ENCODE assay signal across 14 cellular contexts in genomic region chr13:49679244-49679643, GRCh38. TPM values are rescaled to one million over a fixed set of nuclear protein-coding genes. Genes with fewer than 3 reads are reported as not detected.
DNase-seq lines count a peak whose midpoint lies in the region; ATAC-seq and TF ChIP-seq lines count a peak whose summit lies in the region.
"Had no signal": no experiment of that assay in that cellular context is flagged by ENCODE, and none has a peak within 500 bp of the region (broad histone marks: within the 10 kb centered on the region; RNA-seq: fewer than 3 reads in every experiment).

No MANE protein-coding gene starts in this region.

- H3K4me3 ChIP-seq in left lung (no peak overlapping the region), ascending aorta (no peak overlapping the region)
- H3K4me3 ChIP-seq: adrenal gland had no signal

- intact Hi-C loops in left lung (cut with DNase I) (no loop called here), ascending aorta (cut with DNase I) (no loop called here)

- TF ChIP-seq CTCF in left lung (IDR thresholded peaks at IDR 0.05): no peak
- no peak for TF ChIP-seq CTCF in ascending aorta (IDR thresholded peaks at IDR 0.05)

- H3K27me3 ChIP-seq in left lung (no peaks in the 10 kb centered on the region), ascending aorta (no peaks in the 10 kb centered on the region)
- H3K27me3 ChIP-seq: adrenal gland had no signal

- DNase-seq in ELR (ENCODE audit: low read depth) (peak; percentile 21), HuH-7 (ENCODE audit: low spot score) (peak; percentile 22), astrocyte of the hippocampus (ENCODE audit: low read depth, low spot score) (peak; percentile 58), left lung (no peak), DMS153 treated with DMSO at 0.1 percent for 48 hours (lab: John Stamatoyannopoulos, UW; ENCODE audit: unreplicated experiment) (no peak), ascending aorta (ENCODE audit: low spot score in 2 of 2) (no peak), NCI-H2081 treated with DMSO at 0.1 percent for 48 hours (lab: John Stamatoyannopoulos, UW) (no peak)
- DNase-seq: adrenal gland, GDM1, glutamatergic neuron, KG1, naive B cell had no signal

- peaks cover 0 to 9% of the 10 kb centered on the region in 2 donors for H3K36me3 ChIP-seq in left lung
- H3K36me3 ChIP-seq in ascending aorta: no peaks in the 10 kb centered on the region
- H3K36me3 ChIP-seq: adrenal gland had no signal

- H3K9me3 ChIP-seq in left lung: peaks cover 0 to 3% of the 10 kb centered on the region in 2 donors
- H3K9me3 ChIP-seq in ascending aorta: no peaks in the 10 kb centered on the region
- H3K9me3 ChIP-seq: adrenal gland had no signal

- H3K4me1 ChIP-seq in left lung: no peaks in the 10 kb centered on the region
- H3K4me1 ChIP-seq in ascending aorta: no peaks in the 10 kb centered on the region
- H3K4me1 ChIP-seq: adrenal gland had no signal

- H3K27ac ChIP-seq in left lung (no peak overlapping the region), ascending aorta (no peak overlapping the region)
- H3K27ac ChIP-seq: adrenal gland had no signal

- peak; percentile 47 for ATAC-seq in left lung
- no peak for ATAC-seq in HG03175 (IDR thresholded peaks at IDR 0.05; ENCODE audit: unreplicated experiment)
- ATAC-seq: Panc1 had no signal

RNA-seq across cellular contexts. Expression of gene EBPL, which starts 12.0 kb away (rescaled TPM):
- total RNA-seq in left lung (10 to 100 TPM; 54.6 to 68.7 TPM), ascending aorta (18.3 TPM)

RNA-seq across cellular contexts. Expression of gene ARL11, which starts 50.9 kb away (rescaled TPM):
- 1 to 10 TPM; 2.2 to 7.6 TPM for total RNA-seq in left lung
- total RNA-seq in ascending aorta: 0.43 TPM

Comparison
In these comparisons a context has a peak if more than half of its experiments do, and no peak if none do; other contexts are left out.
1. DNase-seq: peak in ELR (single experiment), HuH-7 (single experiment) and astrocyte of the hippocampus (single experiment); none in left lung (0 of 2), DMS153 treated with DMSO at 0.1 percent for 48 hours (single experiment), ascending aorta (0 of 2) and NCI-H2081 treated with DMSO at 0.1 percent for 48 hours (single experiment).